8 cellular contexts compared by ENCODE assay signal in the genomic region with DNA sequence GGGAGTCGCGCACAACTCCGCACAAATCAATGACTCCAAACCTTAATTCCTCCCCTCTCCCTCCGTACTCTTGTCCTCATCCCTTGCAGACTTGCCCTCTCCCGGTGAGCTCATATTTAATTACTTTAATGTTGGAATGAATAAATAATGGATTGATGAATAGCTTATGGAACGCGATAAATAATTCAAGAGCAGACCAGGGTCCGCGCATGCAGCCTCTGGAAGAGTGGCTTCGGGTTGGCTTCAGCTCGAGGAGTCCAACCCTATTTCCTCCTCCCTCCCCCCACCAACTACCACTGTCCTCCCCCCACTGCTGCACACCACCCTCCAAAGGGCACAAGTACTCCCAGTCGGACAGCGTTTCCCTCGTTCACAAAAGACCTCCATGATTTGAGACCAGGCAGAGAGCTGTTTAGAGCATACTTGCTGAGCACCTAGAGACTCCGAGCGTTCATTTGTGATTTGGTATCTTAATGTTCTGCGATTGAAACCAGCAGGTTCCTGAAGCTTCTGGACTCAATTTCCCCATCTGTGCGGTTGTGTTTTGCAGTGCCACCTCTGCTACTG. TPM values are rescaled to one million over a fixed set of nuclear protein-coding genes. Genes with fewer than 3 reads are reported as not detected.
DNase-seq lines count a peak whose midpoint lies in the region; ATAC-seq and TF ChIP-seq lines count a peak whose summit lies in the region.

No MANE protein-coding gene starts in this region.

- H3K27ac ChIP-seq in Peyer's patch: no peak overlapping the region

- no peaks in the 10 kb centered on the region for H3K36me3 ChIP-seq in Peyer's patch

- no peaks in the 10 kb centered on the region for H3K36me3 Mint-ChIP-seq in activated T-cell treated with anti-CD3 and anti-CD28 coated beads, Interleukin-2, amount 50 U/mL, for 24 hours (ENCODE audit: low read depth)
- H3K36me3 Mint-ChIP-seq in stimulated activated effector memory CD8-positive, alpha-beta T cell treated with anti-CD3 and anti-CD28 coated beads, Interleukin-12 subunit alpha, Interleukin-12 subunit beta, amount 100 ng/mL, for 72 hours: no peaks in the 10 kb centered on the region

- peak overlapping the region; percentile 39 for H3K4me3 Mint-ChIP-seq in activated T-cell treated with anti-CD3 and anti-CD28 coated beads, Interleukin-2, amount 50 U/mL, for 24 hours
- H3K4me3 Mint-ChIP-seq in stimulated activated effector memory CD8-positive, alpha-beta T cell treated with anti-CD3 and anti-CD28 coated beads, Interleukin-12 subunit alpha, Interleukin-12 subunit beta, amount 100 ng/mL, for 72 hours: peak overlapping the region; percentile 63

- H3K27me3 ChIP-seq in Peyer's patch: peaks cover 7 to 79% of the 10 kb centered on the region in 2 donors

- no peak for TF ChIP-seq CTCF in Peyer's patch (IDR thresholded peaks at IDR 0.05)
- TF ChIP-seq CTCF in fibroblast of mammary gland (conservative IDR thresholded peaks at IDR 0.05; ENCODE audit: control insufficient read depth, insufficient read depth, low read depth, low read length): no peak

- no peak for TF ChIP-seq POLR2A in Peyer's patch (IDR thresholded peaks at IDR 0.05)

- H3K9me3 Mint-ChIP-seq in activated T-cell treated with anti-CD3 and anti-CD28 coated beads, Interleukin-2, amount 50 U/mL, for 24 hours: no peaks in the 10 kb centered on the region
- no peaks in the 10 kb centered on the region for H3K9me3 Mint-ChIP-seq in stimulated activated effector memory CD8-positive, alpha-beta T cell treated with anti-CD3 and anti-CD28 coated beads, Interleukin-12 subunit alpha, Interleukin-12 subunit beta, amount 100 ng/mL, for 72 hours

- no peak overlapping the region for H3K27ac Mint-ChIP-seq in activated T-cell treated with anti-CD3 and anti-CD28 coated beads, Interleukin-2, amount 50 U/mL, for 24 hours
- no peak overlapping the region for H3K27ac Mint-ChIP-seq in stimulated activated effector memory CD8-positive, alpha-beta T cell treated with anti-CD3 and anti-CD28 coated beads, Interleukin-12 subunit alpha, Interleukin-12 subunit beta, amount 100 ng/mL, for 72 hours

- peak overlapping the region in 3 of 4 donors; percentile 33 to 47 (median 47) for H3K4me3 ChIP-seq in Peyer's patch
- peak overlapping the region; percentile 76 for H3K4me3 ChIP-seq in fibroblast of mammary gland (ENCODE audit: control insufficient read depth, low read depth, low read length)

- peaks cover 61% of the 10 kb centered on the region for H3K4me1 Mint-ChIP-seq in activated T-cell treated with anti-CD3 and anti-CD28 coated beads, Interleukin-2, amount 50 U/mL, for 24 hours (ENCODE audit: low read depth)
- H3K4me1 Mint-ChIP-seq in stimulated activated effector memory CD8-positive, alpha-beta T cell treated with anti-CD3 and anti-CD28 coated beads, Interleukin-12 subunit alpha, Interleukin-12 subunit beta, amount 100 ng/mL, for 72 hours: peaks cover 46% of the 10 kb centered on the region

- peaks cover 3 to 32% (median 12%) of the 10 kb centered on the region in 4 donors for H3K4me1 ChIP-seq in Peyer's patch

- peaks cover 0 to 19% (median 0%) of the 10 kb centered on the region in 4 donors for H3K9me3 ChIP-seq in Peyer's patch

- H3K27me3 Mint-ChIP-seq in activated T-cell treated with anti-CD3 and anti-CD28 coated beads, Interleukin-2, amount 50 U/mL, for 24 hours: peaks cover 93% of the 10 kb centered on the region

- ATAC-seq in stimulated activated effector memory CD8-positive, alpha-beta T cell treated with anti-CD3 and anti-CD28 coated beads, Interleukin-12 subunit alpha, Interleukin-12 subunit beta, amount 100 ng/mL, for 72 hours: no peak
- ATAC-seq in HG02763 (IDR thresholded peaks at IDR 0.05; ENCODE audit: unreplicated experiment) (no peak), HG03097 (IDR thresholded peaks at IDR 0.05; ENCODE audit: low FRiP score, unreplicated experiment) (no peak), GM21737 (IDR thresholded peaks at IDR 0.05; ENCODE audit: unreplicated experiment) (no peak)

- no peak for DNase-seq in activated T-cell treated with anti-CD3 and anti-CD28 coated beads, Interleukin-2, amount 50 U/mL, for 24 hours
- no peak for DNase-seq in activated T-cell treated with anti-CD3 and anti-CD28 coated beads, Interleukin-2, amount 50 U/mL, for 1 hour
- DNase-seq in Peyer's patch (no peak), fibroblast of mammary gland (ENCODE audit: low read depth) (peak; percentile 33)
- DNase-seq in stimulated activated effector memory CD8-positive, alpha-beta T cell treated with anti-CD3 and anti-CD28 coated beads, Interleukin-12 subunit alpha, Interleukin-12 subunit beta, amount 100 ng/mL, for 72 hours (ENCODE audit: low spot score in 2 of 2): no peak

RNA-seq across cellular contexts. Expression of a gene that starts 0.6 kb away (rescaled TPM):
- not detected for total RNA-seq in Peyer's patch
